8 cellular contexts compared by ENCODE assay signal in the genomic region with DNA sequence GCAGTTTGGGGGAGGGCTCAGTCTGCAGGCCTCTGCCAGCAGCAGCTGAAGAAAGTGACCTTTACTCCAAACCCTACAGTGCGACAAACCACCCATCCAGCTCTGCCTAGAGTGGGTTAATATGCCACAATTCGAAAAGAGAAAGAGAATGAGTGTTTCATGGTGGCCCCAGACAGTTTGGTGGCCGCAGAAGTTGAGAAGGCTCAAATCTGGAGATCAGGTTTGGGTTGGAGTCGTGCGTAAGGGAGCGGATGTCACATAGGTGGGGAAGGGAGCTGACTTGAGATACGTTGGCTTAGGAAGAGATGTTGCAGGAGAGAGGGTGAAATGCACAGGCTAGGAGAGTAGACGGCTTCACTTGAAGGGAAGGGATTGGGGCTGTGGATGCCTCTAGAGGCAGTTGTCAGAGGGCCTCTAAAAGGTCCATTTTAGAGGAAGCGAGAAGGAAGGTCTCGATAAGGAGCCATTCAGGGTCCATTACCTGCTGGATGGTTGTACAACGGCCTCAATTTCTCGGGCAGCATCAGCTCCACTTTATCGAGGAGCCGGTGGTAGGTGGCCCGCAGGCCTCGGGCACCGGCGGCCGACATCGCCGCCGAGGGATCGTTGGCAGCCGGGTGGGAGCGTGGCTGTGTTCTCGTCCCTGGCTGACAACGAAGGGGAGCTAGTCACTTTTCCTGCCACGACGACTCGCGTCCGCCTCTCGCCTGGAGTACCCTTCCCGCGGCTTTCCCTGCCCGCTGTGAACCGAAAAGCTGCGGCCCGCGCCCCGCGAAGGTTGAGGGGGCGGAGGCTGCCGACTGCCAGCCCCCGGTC. TPM values are rescaled to one million over a fixed set of nuclear protein-coding genes. Genes with fewer than 3 reads are reported as not detected.
DNase-seq lines count a peak whose midpoint lies in the region; ATAC-seq lines count a peak whose summit lies in the region.

No MANE protein-coding gene starts in this region.

- WGBS in thymus: under 1% methylated on average over 45 of the region's 45 CpGs

- H3K4me3 ChIP-seq in thymus (ENCODE audit: low read length): peak overlapping the region; percentile 93

- H3K9me3 ChIP-seq in thymus (ENCODE audit: control insufficient read depth): no peaks in the 10 kb centered on the region

- peaks cover 29% of the 10 kb centered on the region for H3K4me1 Mint-ChIP-seq in activated CD8-positive, alpha-beta T cell treated with anti-CD3 and anti-CD28 coated beads, Interleukin-2, amount 10 ng/mL, durations not matched to agents 7 days and 5 days (ENCODE audit: low read depth)
- H3K4me1 Mint-ChIP-seq in naive B cell: peaks cover 22 to 45% (median 31%) of the 10 kb centered on the region in 3 donors

- peak overlapping the region; percentile 84 for H3K4me3 Mint-ChIP-seq in activated CD8-positive, alpha-beta T cell treated with anti-CD3 and anti-CD28 coated beads, Interleukin-2, amount 10 ng/mL, durations not matched to agents 7 days and 5 days
- peak overlapping the region; percentile 88 to 100 (median 94) for H3K4me3 Mint-ChIP-seq in naive B cell

- H3K4me1 ChIP-seq in thymus (ENCODE audit: control insufficient read depth, insufficient read depth, low read length): peaks cover 4% of the 10 kb centered on the region

- no peaks in the 10 kb centered on the region for H3K36me3 ChIP-seq in thymus (ENCODE audit: control insufficient read depth, insufficient read depth)

- H3K27ac ChIP-seq in thymus (ENCODE audit: low read depth): peak overlapping the region; percentile 93

- CTCF ChIA-PET in activated CD8-positive, alpha-beta T cell treated with anti-CD3 and anti-CD28 coated beads, Interleukin-2, amount 10 ng/mL, durations not matched to agents 7 days and 5 days (lab: Charles Lee): interaction anchor here (1.0 to 4.6 kb wide), 10 partner anchors 8 to 715 kb away, joined by 3 to 33 read pairs (median 4); a partner anchor contains a TSS

- no peaks in the 10 kb centered on the region for H3K27me3 Mint-ChIP-seq in activated CD8-positive, alpha-beta T cell treated with anti-CD3 and anti-CD28 coated beads, Interleukin-2, amount 10 ng/mL, durations not matched to agents 7 days and 5 days (ENCODE audit: low read depth)
- H3K27me3 Mint-ChIP-seq in naive B cell: no peaks in the 10 kb centered on the region

- peak; percentile 5 for ATAC-seq in GM19023 (IDR thresholded peaks at IDR 0.05; ENCODE audit: unreplicated experiment)
- peak; percentile 4 for ATAC-seq in HG03108 (IDR thresholded peaks at IDR 0.05; ENCODE audit: unreplicated experiment)
- ATAC-seq in activated CD8-positive, alpha-beta T cell treated with anti-CD3 and anti-CD28 coated beads, Interleukin-2, amount 10 ng/mL, durations not matched to agents 7 days and 5 days: peak; percentile 6
- ATAC-seq in esophagus mucosa: peak; percentile 17
- ATAC-seq in naive B cell (ENCODE audit: low read depth in 2 of 2): peak; percentile 11 to 13

- peaks cover 2% of the 10 kb centered on the region for H3K36me3 Mint-ChIP-seq in activated CD8-positive, alpha-beta T cell treated with anti-CD3 and anti-CD28 coated beads, Interleukin-2, amount 10 ng/mL, durations not matched to agents 7 days and 5 days (ENCODE audit: low read depth)
- no peaks in the 10 kb centered on the region for H3K36me3 Mint-ChIP-seq in naive B cell

- H3K9me3 Mint-ChIP-seq in activated CD8-positive, alpha-beta T cell treated with anti-CD3 and anti-CD28 coated beads, Interleukin-2, amount 10 ng/mL, durations not matched to agents 7 days and 5 days (ENCODE audit: insufficient read depth): no peaks in the 10 kb centered on the region
- H3K9me3 Mint-ChIP-seq in naive B cell: no peaks in the 10 kb centered on the region

- POLR2A ChIA-PET in activated CD8-positive, alpha-beta T cell treated with anti-CD3 and anti-CD28 coated beads, Interleukin-2, amount 10 ng/mL, durations not matched to agents 7 days and 5 days (lab: Charles Lee): interaction anchor here (0.6 to 3.2 kb wide), 25 partner anchors 8 to 1026 kb away, joined by 3 to 15 read pairs (median 3); a partner anchor contains a TSS

- DNase-seq in CD1c-positive myeloid dendritic cell (ENCODE audit: extremely low spot score) (peak; percentile 44), NCI-H69 (lab: John Stamatoyannopoulos, UW) (peak; percentile 83), naive B cell (no peak)
- peak; percentile 62 for DNase-seq in activated CD8-positive, alpha-beta T cell treated with anti-CD3 and anti-CD28 coated beads, Interleukin-2, amount 10 ng/mL, durations not matched to agents 7 days and 5 days

- H3K27ac Mint-ChIP-seq in activated CD8-positive, alpha-beta T cell treated with anti-CD3 and anti-CD28 coated beads, Interleukin-2, amount 10 ng/mL, durations not matched to agents 7 days and 5 days: peak overlapping the region; percentile 95
- peak overlapping the region; percentile 88 to 100 (median 96) for H3K27ac Mint-ChIP-seq in naive B cell

- H3K27me3 ChIP-seq in thymus (ENCODE audit: control insufficient read depth, insufficient read depth): no peaks in the 10 kb centered on the region

RNA-seq across cellular contexts. Expression of a gene that starts 1.0 kb away (rescaled TPM):
- total RNA-seq in activated CD8-positive, alpha-beta T cell treated with anti-CD3 and anti-CD28 coated beads, Interleukin-2, amount 10 ng/mL, durations not matched to agents 7 days and 5 days: 10 to 100 TPM; 22.6 to 25.1 TPM
- total RNA-seq in esophagus mucosa: 32.4 TPM
- polyA plus RNA-seq in naive B cell (ENCODE audit: low read depth in 6 of 6) (10 to 100 TPM in 5 of 6 donors, 1 to 10 TPM in 1; 9.9 to 19.5 (median 15.9) TPM), thymus (51.7 TPM)

RNA-seq across cellular contexts. Expression of a gene that starts 1.4 kb away (rescaled TPM):
- 10 to 100 TPM; 66.1 to 68.8 TPM for total RNA-seq in activated CD8-positive, alpha-beta T cell treated with anti-CD3 and anti-CD28 coated beads, Interleukin-2, amount 10 ng/mL, durations not matched to agents 7 days and 5 days
- 53.9 TPM for total RNA-seq in esophagus mucosa
- polyA plus RNA-seq in naive B cell (ENCODE audit: low read depth in 6 of 6): 100 to 1,000 TPM in 1 of 6 donors, 10 to 100 TPM in 5; 72.6 to 103 (median 78.9) TPM
- 67.9 TPM for polyA plus RNA-seq in thymus

RNA-seq across cellular contexts. Expression of a gene that starts 21.5 kb away (rescaled TPM):
- not detected for total RNA-seq in activated CD8-positive, alpha-beta T cell treated with anti-CD3 and anti-CD28 coated beads, Interleukin-2, amount 10 ng/mL, durations not matched to agents 7 days and 5 days
- not detected for total RNA-seq in esophagus mucosa
- not detected for polyA plus RNA-seq in naive B cell (ENCODE audit: low read depth in 6 of 6)
- polyA plus RNA-seq in thymus: 0.30 TPM
